In the genomic region with DNA sequence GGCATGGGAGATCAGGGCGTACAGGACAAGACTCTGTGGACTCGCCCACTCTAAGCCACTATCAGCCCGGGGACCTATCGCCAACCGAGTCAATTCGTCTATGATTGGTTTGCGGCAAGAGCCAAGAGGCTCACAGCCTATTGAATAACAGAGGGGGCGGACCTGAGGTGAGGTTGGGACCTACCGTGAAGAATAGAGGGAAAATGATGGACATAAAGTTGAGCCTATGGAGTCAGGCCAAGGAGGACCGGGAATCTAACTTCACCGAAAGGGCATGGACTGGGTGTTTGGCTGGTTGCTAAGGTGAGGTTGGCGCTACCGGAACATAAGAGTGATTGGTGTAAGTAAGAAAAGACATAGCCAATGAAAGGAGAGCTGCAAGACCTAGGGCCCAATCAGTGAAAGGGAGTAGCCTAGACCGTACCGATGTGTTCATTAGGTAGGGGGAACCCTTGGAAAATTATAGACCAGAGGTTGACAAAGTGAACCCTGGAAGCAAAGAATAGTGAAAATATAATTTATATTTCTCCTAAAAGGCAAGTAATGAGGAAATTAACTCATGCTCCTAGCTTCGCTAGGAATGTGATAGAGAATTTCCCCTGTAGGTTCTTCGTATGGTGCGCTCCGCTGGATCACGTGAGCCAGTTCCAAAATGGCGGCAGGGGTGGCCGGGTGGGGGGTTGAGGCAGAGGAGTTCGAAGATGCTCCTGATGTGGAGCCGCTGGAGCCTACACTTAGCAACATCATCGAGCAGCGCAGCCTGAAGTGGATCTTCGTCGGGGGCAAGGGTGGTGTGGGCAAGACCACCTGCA, we compare ENCODE assay signal across 1 cellular context.
A peak's percentile ranks its signal among the peaks of the same experiment; 100 is the strongest.
TF ChIP-seq lines count a peak whose summit lies in the region.

A gene (plus strand): TSS at position 644 of the 812 bp plus-strand sequence. CDS start 9 bp downstream, at position 653.

TF ChIP-seq in K562, 482 proteins besides CTCF, POLR2A, EP300 and RAD21 (continued from another document):
- TF ChIP-seq, protein P1, sequence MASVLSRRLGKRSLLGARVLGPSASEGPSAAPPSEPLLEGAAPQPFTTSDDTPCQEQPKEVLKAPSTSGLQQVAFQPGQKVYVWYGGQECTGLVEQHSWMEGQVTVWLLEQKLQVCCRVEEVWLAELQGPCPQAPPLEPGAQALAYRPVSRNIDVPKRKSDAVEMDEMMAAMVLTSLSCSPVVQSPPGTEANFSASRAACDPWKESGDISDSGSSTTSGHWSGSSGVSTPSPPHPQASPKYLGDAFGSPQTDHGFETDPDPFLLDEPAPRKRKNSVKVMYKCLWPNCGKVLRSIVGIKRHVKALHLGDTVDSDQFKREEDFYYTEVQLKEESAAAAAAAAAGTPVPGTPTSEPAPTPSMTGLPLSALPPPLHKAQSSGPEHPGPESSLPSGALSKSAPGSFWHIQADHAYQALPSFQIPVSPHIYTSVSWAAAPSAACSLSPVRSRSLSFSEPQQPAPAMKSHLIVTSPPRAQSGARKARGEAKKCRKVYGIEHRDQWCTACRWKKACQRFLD (CRISPR knock-in tag; IDR thresholded peaks at IDR 0.05), result 0 out of 2 replicates have a peak, but pooled peaks have one; percentile 38
- TF ChIP-seq CBFA2T3 (IDR thresholded peaks at IDR 0.05), result no peak
- no peak for TF ChIP-seq ZNF408 (CRISPR knock-in tag; IDR thresholded peaks at IDR 0.05; ENCODE audit: low read depth)
- no peak for TF ChIP-seq DNMT1 (IDR thresholded peaks at IDR 0.05)
- TF ChIP-seq FOXK2 (conservative IDR thresholded peaks at IDR 0.05 in 1 of 2, IDR thresholded peaks at IDR 0.05 in 1 of 2; ENCODE audit: low read depth in 2 of 2), result peak; percentile 44 to 99
- TF ChIP-seq ZNF184 (CRISPR knock-in tag; IDR thresholded peaks at IDR 0.05), result no peak
- TF ChIP-seq SMARCA4 (IDR thresholded peaks at IDR 0.05), result no peak
- TF ChIP-seq ILF3 (IDR thresholded peaks at IDR 0.05; ENCODE audit: borderline replicate concordance), result peak; percentile 69; the same call in 1 of the 2 replicates
- TF ChIP-seq PHF20 (IDR thresholded peaks at IDR 0.05; ENCODE audit: partially characterized antibody), result peak; percentile 99
- TF ChIP-seq, protein P2, sequence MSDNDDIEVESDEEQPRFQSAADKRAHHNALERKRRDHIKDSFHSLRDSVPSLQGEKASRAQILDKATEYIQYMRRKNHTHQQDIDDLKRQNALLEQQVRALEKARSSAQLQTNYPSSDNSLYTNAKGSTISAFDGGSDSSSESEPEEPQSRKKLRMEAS (CRISPR knock-in tag; IDR thresholded peaks at IDR 0.05), result 0 out of 2 replicates have a peak, but pooled peaks have one; percentile 36
- TF ChIP-seq ZNF232 (CRISPR knock-in tag; IDR thresholded peaks at IDR 0.05), result no peak
- peak; percentile 58 for TF ChIP-seq POLR2H (tag; IDR thresholded peaks at IDR 0.05; ENCODE audit: low read depth)
- no peak for TF ChIP-seq KLF10 (CRISPR knock-in tag; IDR thresholded peaks at IDR 0.05)
- TF ChIP-seq PTBP1 (IDR thresholded peaks at IDR 0.05; ENCODE audit: low read depth, low read length), result no peak
- no peak for TF ChIP-seq MCM5 (IDR thresholded peaks at IDR 0.05; ENCODE audit: low read depth)
- TF ChIP-seq ZNF644 (tag; IDR thresholded peaks at IDR 0.05; ENCODE audit: low read depth), result no peak
- TF ChIP-seq MYNN (IDR thresholded peaks at IDR 0.05), result no peak
- no peak for TF ChIP-seq MYNN (CRISPR knock-in tag; IDR thresholded peaks at IDR 0.05)
- no peak for TF ChIP-seq ZNF584 (CRISPR knock-in tag; IDR thresholded peaks at IDR 0.05; ENCODE audit: low read depth)
- TF ChIP-seq ASH1L (IDR thresholded peaks at IDR 0.05; ENCODE audit: borderline replicate concordance, low read depth, partially characterized antibody), result peak; percentile 94
- no peak for TF ChIP-seq BCL6 (CRISPR knock-in tag; IDR thresholded peaks at IDR 0.05)
- no peak for TF ChIP-seq PTRF (tag; IDR thresholded peaks at IDR 0.05)
- TF ChIP-seq PRMT5 (CRISPR knock-in tag; IDR thresholded peaks at IDR 0.05), result no peak
- TF ChIP-seq PCBP2 (IDR thresholded peaks at IDR 0.05; ENCODE audit: low read depth, low read length, poor library complexity, severe bottlenecking), result no peak
- TF ChIP-seq ZNF146 (CRISPR knock-in tag; IDR thresholded peaks at IDR 0.05; ENCODE audit: unreplicated experiment), result no peak
- TF ChIP-seq CREM (IDR thresholded peaks at IDR 0.05; ENCODE audit: low read depth), result peak; percentile 69
- TF ChIP-seq, protein P3, sequence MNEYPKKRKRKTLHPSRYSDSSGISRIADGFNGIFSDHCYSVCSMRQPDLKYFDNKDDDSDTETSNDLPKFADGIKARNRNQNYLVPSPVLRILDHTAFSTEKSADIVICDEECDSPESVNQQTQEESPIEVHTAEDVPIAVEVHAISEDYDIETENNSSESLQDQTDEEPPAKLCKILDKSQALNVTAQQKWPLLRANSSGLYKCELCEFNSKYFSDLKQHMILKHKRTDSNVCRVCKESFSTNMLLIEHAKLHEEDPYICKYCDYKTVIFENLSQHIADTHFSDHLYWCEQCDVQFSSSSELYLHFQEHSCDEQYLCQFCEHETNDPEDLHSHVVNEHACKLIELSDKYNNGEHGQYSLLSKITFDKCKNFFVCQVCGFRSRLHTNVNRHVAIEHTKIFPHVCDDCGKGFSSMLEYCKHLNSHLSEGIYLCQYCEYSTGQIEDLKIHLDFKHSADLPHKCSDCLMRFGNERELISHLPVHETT (CRISPR knock-in tag; conservative IDR thresholded peaks at IDR 0.05 in 1 of 2, IDR thresholded peaks at IDR 0.05 in 1 of 2), result no peak; a peak in 1 of 4 replicates
- TF ChIP-seq, protein P4, sequence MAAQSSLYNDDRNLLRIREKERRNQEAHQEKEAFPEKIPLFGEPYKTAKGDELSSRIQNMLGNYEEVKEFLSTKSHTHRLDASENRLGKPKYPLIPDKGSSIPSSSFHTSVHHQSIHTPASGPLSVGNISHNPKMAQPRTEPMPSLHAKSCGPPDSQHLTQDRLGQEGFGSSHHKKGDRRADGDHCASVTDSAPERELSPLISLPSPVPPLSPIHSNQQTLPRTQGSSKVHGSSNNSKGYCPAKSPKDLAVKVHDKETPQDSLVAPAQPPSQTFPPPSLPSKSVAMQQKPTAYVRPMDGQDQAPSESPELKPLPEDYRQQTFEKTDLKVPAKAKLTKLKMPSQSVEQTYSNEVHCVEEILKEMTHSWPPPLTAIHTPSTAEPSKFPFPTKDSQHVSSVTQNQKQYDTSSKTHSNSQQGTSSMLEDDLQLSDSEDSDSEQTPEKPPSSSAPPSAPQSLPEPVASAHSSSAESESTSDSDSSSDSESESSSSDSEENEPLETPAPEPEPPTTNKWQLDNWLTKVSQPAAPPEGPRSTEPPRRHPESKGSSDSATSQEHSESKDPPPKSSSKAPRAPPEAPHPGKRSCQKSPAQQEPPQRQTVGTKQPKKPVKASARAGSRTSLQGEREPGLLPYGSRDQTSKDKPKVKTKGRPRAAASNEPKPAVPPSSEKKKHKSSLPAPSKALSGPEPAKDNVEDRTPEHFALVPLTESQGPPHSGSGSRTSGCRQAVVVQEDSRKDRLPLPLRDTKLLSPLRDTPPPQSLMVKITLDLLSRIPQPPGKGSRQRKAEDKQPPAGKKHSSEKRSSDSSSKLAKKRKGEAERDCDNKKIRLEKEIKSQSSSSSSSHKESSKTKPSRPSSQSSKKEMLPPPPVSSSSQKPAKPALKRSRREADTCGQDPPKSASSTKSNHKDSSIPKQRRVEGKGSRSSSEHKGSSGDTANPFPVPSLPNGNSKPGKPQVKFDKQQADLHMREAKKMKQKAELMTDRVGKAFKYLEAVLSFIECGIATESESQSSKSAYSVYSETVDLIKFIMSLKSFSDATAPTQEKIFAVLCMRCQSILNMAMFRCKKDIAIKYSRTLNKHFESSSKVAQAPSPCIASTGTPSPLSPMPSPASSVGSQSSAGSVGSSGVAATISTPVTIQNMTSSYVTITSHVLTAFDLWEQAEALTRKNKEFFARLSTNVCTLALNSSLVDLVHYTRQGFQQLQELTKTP (IDR thresholded peaks at IDR 0.05; ENCODE audit: low read depth in 1 of 2, partially characterized antibody in 2 of 2), result peak in 1 of 2 experiments; percentile 96
- TF ChIP-seq RCOR1 (IDR thresholded peaks at IDR 0.05; ENCODE audit: borderline replicate concordance in 1 of 2, low read depth in 2 of 2, low read length in 2 of 2), result no peak
- TF ChIP-seq, protein P5, sequence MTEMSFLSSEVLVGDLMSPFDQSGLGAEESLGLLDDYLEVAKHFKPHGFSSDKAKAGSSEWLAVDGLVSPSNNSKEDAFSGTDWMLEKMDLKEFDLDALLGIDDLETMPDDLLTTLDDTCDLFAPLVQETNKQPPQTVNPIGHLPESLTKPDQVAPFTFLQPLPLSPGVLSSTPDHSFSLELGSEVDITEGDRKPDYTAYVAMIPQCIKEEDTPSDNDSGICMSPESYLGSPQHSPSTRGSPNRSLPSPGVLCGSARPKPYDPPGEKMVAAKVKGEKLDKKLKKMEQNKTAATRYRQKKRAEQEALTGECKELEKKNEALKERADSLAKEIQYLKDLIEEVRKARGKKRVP (CRISPR knock-in tag; IDR thresholded peaks at IDR 0.05), result peak; percentile 36; the same call in 1 of the 2 replicates
- TF ChIP-seq NRF1 (conservative IDR thresholded peaks at IDR 0.05 in 1 of 2, IDR thresholded peaks at IDR 0.05 in 1 of 2), result peak; percentile 56 to 60
- TF ChIP-seq MCM7 (IDR thresholded peaks at IDR 0.05), result no peak
- peak; percentile 60 for TF ChIP-seq NR2C1 (IDR thresholded peaks at IDR 0.05)
- no peak for TF ChIP-seq NR2C1 (tag; IDR thresholded peaks at IDR 0.05)
- TF ChIP-seq ZNF143 (CRISPR knock-in tag; IDR thresholded peaks at IDR 0.05), result no peak
- TF ChIP-seq MBD2 (IDR thresholded peaks at IDR 0.05; ENCODE audit: borderline replicate concordance, low read depth), result peak; percentile 72
- peak; percentile 87 for TF ChIP-seq POLR2G (IDR thresholded peaks at IDR 0.05; ENCODE audit: low read depth, low read length)
- TF ChIP-seq BACH1 (tag; IDR thresholded peaks at IDR 0.05), result no peak
- TF ChIP-seq, protein P6, sequence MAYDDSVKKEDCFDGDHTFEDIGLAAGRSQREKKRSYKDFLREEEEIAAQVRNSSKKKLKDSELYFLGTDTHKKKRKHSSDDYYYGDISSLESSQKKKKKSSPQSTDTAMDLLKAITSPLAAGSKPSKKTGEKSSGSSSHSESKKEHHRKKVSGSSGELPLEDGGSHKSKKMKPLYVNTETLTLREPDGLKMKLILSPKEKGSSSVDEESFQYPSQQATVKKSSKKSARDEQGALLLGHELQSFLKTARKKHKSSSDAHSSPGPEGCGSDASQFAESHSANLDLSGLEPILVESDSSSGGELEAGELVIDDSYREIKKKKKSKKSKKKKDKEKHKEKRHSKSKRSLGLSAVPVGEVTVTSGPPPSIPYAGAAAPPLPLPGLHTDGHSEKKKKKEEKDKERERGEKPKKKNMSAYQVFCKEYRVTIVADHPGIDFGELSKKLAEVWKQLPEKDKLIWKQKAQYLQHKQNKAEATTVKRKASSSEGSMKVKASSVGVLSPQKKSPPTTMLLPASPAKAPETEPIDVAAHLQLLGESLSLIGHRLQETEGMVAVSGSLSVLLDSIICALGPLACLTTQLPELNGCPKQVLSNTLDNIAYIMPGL (CRISPR knock-in tag; IDR thresholded peaks at IDR 0.05), result no peak
- TF ChIP-seq TEAD2 (tag; IDR thresholded peaks at IDR 0.05), result no peak
- TF ChIP-seq ZNF696 (CRISPR knock-in tag; conservative IDR thresholded peaks at IDR 0.05), result no peak
- TF ChIP-seq ZNF347 (CRISPR knock-in tag; IDR thresholded peaks at IDR 0.05; ENCODE audit: low read depth), result no peak
- peak; percentile 74 for TF ChIP-seq POLR2B (IDR thresholded peaks at IDR 0.05; ENCODE audit: low read depth, partially characterized antibody)
- TF ChIP-seq MIER1 (IDR thresholded peaks at IDR 0.05; ENCODE audit: low read depth), result no peak
- peak; percentile 84; the same call in 1 of the 2 replicates for TF ChIP-seq DIDO1 (tag; IDR thresholded peaks at IDR 0.05; ENCODE audit: low read depth)
- no peak for TF ChIP-seq GATA2 (CRISPR knock-in tag; IDR thresholded peaks at IDR 0.05)
- no peak for TF ChIP-seq PRPF4 (IDR thresholded peaks at IDR 0.05; ENCODE audit: insufficient read depth, low read depth, low read length, poor library complexity, severe bottlenecking)
- TF ChIP-seq ZNF316 (IDR thresholded peaks at IDR 0.05), result no peak
- TF ChIP-seq, protein P7, sequence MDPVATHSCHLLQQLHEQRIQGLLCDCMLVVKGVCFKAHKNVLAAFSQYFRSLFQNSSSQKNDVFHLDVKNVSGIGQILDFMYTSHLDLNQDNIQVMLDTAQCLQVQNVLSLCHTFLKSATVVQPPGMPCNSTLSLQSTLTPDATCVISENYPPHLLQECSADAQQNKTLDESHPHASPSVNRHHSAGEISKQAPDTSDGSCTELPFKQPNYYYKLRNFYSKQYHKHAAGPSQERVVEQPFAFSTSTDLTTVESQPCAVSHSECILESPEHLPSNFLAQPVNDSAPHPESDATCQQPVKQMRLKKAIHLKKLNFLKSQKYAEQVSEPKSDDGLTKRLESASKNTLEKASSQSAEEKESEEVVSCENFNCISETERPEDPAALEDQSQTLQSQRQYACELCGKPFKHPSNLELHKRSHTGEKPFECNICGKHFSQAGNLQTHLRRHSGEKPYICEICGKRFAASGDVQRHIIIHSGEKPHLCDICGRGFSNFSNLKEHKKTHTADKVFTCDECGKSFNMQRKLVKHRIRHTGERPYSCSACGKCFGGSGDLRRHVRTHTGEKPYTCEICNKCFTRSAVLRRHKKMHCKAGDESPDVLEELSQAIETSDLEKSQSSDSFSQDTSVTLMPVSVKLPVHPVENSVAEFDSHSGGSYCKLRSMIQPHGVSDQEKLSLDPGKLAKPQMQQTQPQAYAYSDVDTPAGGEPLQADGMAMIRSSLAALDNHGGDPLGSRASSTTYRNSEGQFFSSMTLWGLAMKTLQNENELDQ (CRISPR knock-in tag; IDR thresholded peaks at IDR 0.05; ENCODE audit: borderline replicate concordance), result no peak
- TF ChIP-seq GATAD2B (IDR thresholded peaks at IDR 0.05; ENCODE audit: borderline replicate concordance), result no peak
- TF ChIP-seq, protein P8, sequence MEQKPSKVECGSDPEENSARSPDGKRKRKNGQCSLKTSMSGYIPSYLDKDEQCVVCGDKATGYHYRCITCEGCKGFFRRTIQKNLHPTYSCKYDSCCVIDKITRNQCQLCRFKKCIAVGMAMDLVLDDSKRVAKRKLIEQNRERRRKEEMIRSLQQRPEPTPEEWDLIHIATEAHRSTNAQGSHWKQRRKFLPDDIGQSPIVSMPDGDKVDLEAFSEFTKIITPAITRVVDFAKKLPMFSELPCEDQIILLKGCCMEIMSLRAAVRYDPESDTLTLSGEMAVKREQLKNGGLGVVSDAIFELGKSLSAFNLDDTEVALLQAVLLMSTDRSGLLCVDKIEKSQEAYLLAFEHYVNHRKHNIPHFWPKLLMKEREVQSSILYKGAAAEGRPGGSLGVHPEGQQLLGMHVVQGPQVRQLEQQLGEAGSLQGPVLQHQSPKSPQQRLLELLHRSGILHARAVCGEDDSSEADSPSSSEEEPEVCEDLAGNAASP (IDR thresholded peaks at IDR 0.05), result no peak
- no peak for TF ChIP-seq NR4A1 (CRISPR knock-in tag; IDR thresholded peaks at IDR 0.05)
- TF ChIP-seq NR4A1 (tag; IDR thresholded peaks at IDR 0.05), result no peak
- TF ChIP-seq, protein P9, sequence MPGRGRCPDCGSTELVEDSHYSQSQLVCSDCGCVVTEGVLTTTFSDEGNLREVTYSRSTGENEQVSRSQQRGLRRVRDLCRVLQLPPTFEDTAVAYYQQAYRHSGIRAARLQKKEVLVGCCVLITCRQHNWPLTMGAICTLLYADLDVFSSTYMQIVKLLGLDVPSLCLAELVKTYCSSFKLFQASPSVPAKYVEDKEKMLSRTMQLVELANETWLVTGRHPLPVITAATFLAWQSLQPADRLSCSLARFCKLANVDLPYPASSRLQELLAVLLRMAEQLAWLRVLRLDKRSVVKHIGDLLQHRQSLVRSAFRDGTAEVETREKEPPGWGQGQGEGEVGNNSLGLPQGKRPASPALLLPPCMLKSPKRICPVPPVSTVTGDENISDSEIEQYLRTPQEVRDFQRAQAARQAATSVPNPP (IDR thresholded peaks at IDR 0.05; ENCODE audit: borderline replicate concordance, insufficient read depth, insufficient read length), result no peak
- TF ChIP-seq HEY1 (CRISPR knock-in tag; IDR thresholded peaks at IDR 0.05; ENCODE audit: borderline replicate concordance), result no peak
- TF ChIP-seq CBX5 (IDR thresholded peaks at IDR 0.05; ENCODE audit: borderline replicate concordance, low read depth), result no peak
